Comparison of ENCODE assay signal across 8 cellular contexts in the genomic region with DNA sequence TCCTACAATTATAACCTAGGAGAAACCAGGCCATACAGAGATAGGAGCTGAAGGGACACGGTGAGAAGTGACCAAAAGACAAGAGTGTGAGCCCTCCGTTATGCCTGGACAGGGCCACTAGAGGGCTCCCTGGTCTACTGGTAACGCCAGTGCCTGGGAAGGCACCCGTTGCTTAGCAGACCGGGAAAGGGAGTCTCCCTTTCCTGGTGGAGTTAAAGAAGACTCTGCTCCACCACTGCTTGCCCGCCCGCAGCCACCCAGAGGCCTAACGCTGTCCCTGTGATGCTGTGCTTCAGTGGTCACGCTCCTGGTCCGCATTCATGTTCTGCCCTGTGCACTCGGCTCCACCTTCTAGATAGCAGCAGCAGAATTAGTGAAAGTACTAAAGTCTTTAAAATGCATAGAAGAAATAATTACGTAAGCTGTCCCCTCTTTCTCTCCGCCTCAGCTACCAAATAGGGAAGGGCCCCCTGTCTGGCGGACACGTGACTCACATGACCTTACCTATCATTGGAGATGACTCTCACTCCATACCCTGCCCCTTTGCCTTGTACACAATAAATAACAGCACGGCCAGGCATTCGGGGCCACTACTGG. TPM values are rescaled to one million over a fixed set of nuclear protein-coding genes. Genes with fewer than 3 reads are reported as not detected.
DNase-seq lines count a peak whose midpoint lies in the region; ATAC-seq and TF ChIP-seq lines count a peak whose summit lies in the region.

No MANE protein-coding gene starts in this region.

- H3K9me3 ChIP-seq in cardiac muscle cell (ENCODE audit: low read depth) (no peaks in the 10 kb centered on the region), parathyroid adenoma (ENCODE audit: control insufficient read depth, low read length) (no peaks in the 10 kb centered on the region)

- DNase-seq in ACHN = peak; percentile 91
- DNase-seq in NCI-H1048 (lab: John Stamatoyannopoulos, UW) = peak; percentile 60
- peak; percentile 44 for DNase-seq in SKM-1 (lab: John Stamatoyannopoulos, UW; ENCODE audit: unreplicated experiment)
- peak; percentile 70 for DNase-seq in activated naive CD8-positive, alpha-beta T cell treated with anti-CD3 and anti-CD28 coated beads, Interleukin-2, amount 10 ng/mL, durations not matched to agents 7 days and 5 days
- peak; percentile 88 to 90 for DNase-seq in cardiac muscle cell (ENCODE audit: low read depth in 1 of 2, low spot score in 1 of 2)
- DNase-seq in type B pancreatic cell (ENCODE audit: extremely low spot score, unreplicated experiment) = peak; percentile 84

- POLR2A ChIA-PET in activated naive CD8-positive, alpha-beta T cell treated with anti-CD3 and anti-CD28 coated beads, Interleukin-2, amount 10 ng/mL, durations not matched to agents 7 days and 5 days (lab: Charles Lee) = no interaction called here

- H3K27ac ChIP-seq in cardiac muscle cell = no peak overlapping the region
- H3K27ac ChIP-seq in parathyroid adenoma = no peak overlapping the region

- no peaks in the 10 kb centered on the region for H3K9me3 Mint-ChIP-seq in activated naive CD8-positive, alpha-beta T cell treated with anti-CD3 and anti-CD28 coated beads, Interleukin-2, amount 10 ng/mL, durations not matched to agents 7 days and 5 days
- no peaks in the 10 kb centered on the region for H3K9me3 Mint-ChIP-seq in type B pancreatic cell

- H3K36me3 Mint-ChIP-seq in activated naive CD8-positive, alpha-beta T cell treated with anti-CD3 and anti-CD28 coated beads, Interleukin-2, amount 10 ng/mL, durations not matched to agents 7 days and 5 days = no peaks in the 10 kb centered on the region
- no peaks in the 10 kb centered on the region for H3K36me3 Mint-ChIP-seq in type B pancreatic cell

- H3K27me3 ChIP-seq in cardiac muscle cell (no peaks in the 10 kb centered on the region), parathyroid adenoma (ENCODE audit: control insufficient read depth, insufficient read depth, low read length) (no peaks in the 10 kb centered on the region)

- H3K9ac ChIP-seq in parathyroid adenoma = no peak overlapping the region

- H3K4me3 Mint-ChIP-seq in activated naive CD8-positive, alpha-beta T cell treated with anti-CD3 and anti-CD28 coated beads, Interleukin-2, amount 10 ng/mL, durations not matched to agents 7 days and 5 days = peak overlapping the region; percentile 79
- peak overlapping the region; percentile 7 for H3K4me3 Mint-ChIP-seq in type B pancreatic cell

- peak overlapping the region; percentile 8 for H3K27ac Mint-ChIP-seq in activated naive CD8-positive, alpha-beta T cell treated with anti-CD3 and anti-CD28 coated beads, Interleukin-2, amount 10 ng/mL, durations not matched to agents 7 days and 5 days
- H3K27ac Mint-ChIP-seq in type B pancreatic cell = no peak overlapping the region

- H3K4me3 ChIP-seq in cardiac muscle cell (no peak overlapping the region), parathyroid adenoma (ENCODE audit: low read depth, low read length) (no peak overlapping the region)

- H3K4me1 Mint-ChIP-seq in activated naive CD8-positive, alpha-beta T cell treated with anti-CD3 and anti-CD28 coated beads, Interleukin-2, amount 10 ng/mL, durations not matched to agents 7 days and 5 days = peaks cover 8% of the 10 kb centered on the region
- H3K4me1 Mint-ChIP-seq in type B pancreatic cell (ENCODE audit: unreplicated experiment) = peaks cover 4% of the 10 kb centered on the region

- peak overlapping the region; percentile 70 for H2AFZ ChIP-seq in parathyroid adenoma

- TF ChIP-seq CTCF in cardiac muscle cell (IDR thresholded peaks at IDR 0.05; ENCODE audit: low read depth, low read length) = peak; percentile 95
- peak; percentile 84 for TF ChIP-seq CTCF in parathyroid adenoma (IDR thresholded peaks at IDR 0.05)
- TF ChIP-seq CTCF in type B pancreatic cell (conservative IDR thresholded peaks at IDR 0.05) = peak; percentile 91

- peak; percentile 59 for ATAC-seq in GM18907 (IDR thresholded peaks at IDR 0.05; ENCODE audit: unreplicated experiment)
- peak; percentile 80 for ATAC-seq in activated naive CD8-positive, alpha-beta T cell treated with anti-CD3 and anti-CD28 coated beads, Interleukin-2, amount 10 ng/mL, durations not matched to agents 7 days and 5 days (ENCODE audit: low read depth)

- H3K4me1 ChIP-seq in cardiac muscle cell (ENCODE audit: low read depth) = no peaks in the 10 kb centered on the region
- H3K4me1 ChIP-seq in parathyroid adenoma = no peaks in the 10 kb centered on the region

- H3K36me3 ChIP-seq in cardiac muscle cell = no peaks in the 10 kb centered on the region
- H3K36me3 ChIP-seq in parathyroid adenoma (ENCODE audit: control insufficient read depth, insufficient read depth, low read length) = no peaks in the 10 kb centered on the region

- no peaks in the 10 kb centered on the region for H3K79me2 ChIP-seq in parathyroid adenoma

- in situ Hi-C loops in ACHN (cut with HindIII; ENCODE audit: low pct_ligation_motif_present, low pct_unique_long_range_greater_than_20kb, low sequenced_read_pairs) = no loop called here

- H3K27me3 Mint-ChIP-seq in activated naive CD8-positive, alpha-beta T cell treated with anti-CD3 and anti-CD28 coated beads, Interleukin-2, amount 10 ng/mL, durations not matched to agents 7 days and 5 days = peaks cover 2% of the 10 kb centered on the region
- peaks cover 6% of the 10 kb centered on the region for H3K27me3 Mint-ChIP-seq in type B pancreatic cell

- peak overlapping the region; percentile 69 for H3K4me2 ChIP-seq in parathyroid adenoma (ENCODE audit: low read length)

RNA-seq across cellular contexts. Expression of gene KDELR2, which starts 32.5 kb away (rescaled TPM):
- total RNA-seq in activated naive CD8-positive, alpha-beta T cell treated with anti-CD3 and anti-CD28 coated beads, Interleukin-2, amount 10 ng/mL, durations not matched to agents 7 days and 5 days = 10 to 100 TPM; 49.5 to 52.0 TPM
- total RNA-seq in cardiac muscle cell (46.9 and 60.4 TPM in 2 replicates), type B pancreatic cell (ENCODE audit: low replicate concordance) (147 and 227 TPM in 2 replicates)
- 130 and 160 TPM in 2 replicates for polyA plus RNA-seq in cardiac muscle cell

RNA-seq across cellular contexts. Expression of gene GRID2IP, which starts 34.8 kb away (rescaled TPM):
- total RNA-seq in activated naive CD8-positive, alpha-beta T cell treated with anti-CD3 and anti-CD28 coated beads, Interleukin-2, amount 10 ng/mL, durations not matched to agents 7 days and 5 days = under 1 TPM; 0.28 to 0.53 TPM
- total RNA-seq in cardiac muscle cell (0.07 and 0.24 TPM in 2 replicates), type B pancreatic cell (ENCODE audit: low replicate concordance) (0.43 and 1.6 TPM in 2 replicates)
- polyA plus RNA-seq in cardiac muscle cell = 0.06 and 0.11 TPM in 2 replicates
